24 cellular contexts compared by ENCODE assay signal in genomic region chr19:5445667-5446066, GRCh38. TPM values are rescaled to one million over a fixed set of nuclear protein-coding genes. Genes with fewer than 3 reads are reported as not detected.
DNase-seq lines count a peak whose midpoint lies in the region; ATAC-seq, FAIRE-seq and TF ChIP-seq lines count a peak whose summit lies in the region.
"Had no signal": no experiment of that assay in that cellular context is flagged by ENCODE, and none has a peak within 500 bp of the region (broad histone marks: within the 10 kb centered on the region; RNA-seq: fewer than 3 reads in every experiment).

No MANE protein-coding gene starts in this region.

- H3K9me3 Mint-ChIP-seq in Caco-2 (ENCODE audit: unreplicated experiment) = no peaks in the 10 kb centered on the region
- H3K9me3 Mint-ChIP-seq: dendritic cell treated with granulocyte-macrophage colony-stimulating factor and Interleukin-4, amounts not matched to agents 40 ng/mL and 50 ng/mL, for 4 days had no signal

- H3K27me3 ChIP-seq in SK-N-SH (ENCODE audit: insufficient read depth) (peaks cover 35% of the 10 kb centered on the region), Caco-2 (replicated peaks; ENCODE audit: control insufficient read depth, insufficient read depth, low read length) (no peaks in the 10 kb centered on the region)

- H3K4me1 Mint-ChIP-seq in Caco-2 (ENCODE audit: low read depth, unreplicated experiment) = peaks cover 8% of the 10 kb centered on the region
- H3K4me1 Mint-ChIP-seq: CD4-positive, alpha-beta memory T cell had no signal

- H3F3A ChIP-seq in SK-N-SH (replicated peaks; ENCODE audit: insufficient read depth) = no peaks in the 10 kb centered on the region

- H2AFZ ChIP-seq in SK-N-SH (ENCODE audit: low read depth) = no peak overlapping the region

- H3K36me3 ChIP-seq in SK-N-SH (replicated peaks in 1 of 2; ENCODE audit: control insufficient read depth in 1 of 2, insufficient read depth in 2 of 2, low read length in 1 of 2) (no peaks in the 10 kb centered on the region), Caco-2 (ENCODE audit: control insufficient read depth, insufficient read depth, low read length) (no peaks in the 10 kb centered on the region)
- H3K36me3 ChIP-seq: gastroesophageal sphincter, spleen, uterus had no signal

- no peak for TF ChIP-seq RAD21 in SK-N-SH (IDR thresholded peaks at IDR 0.05; ENCODE audit: low read length)

- no peak for ATAC-seq in SK-N-SH treated with all-trans-retinoic acid at 6 μM for 48 hours
- ATAC-seq: gastroesophageal sphincter, left colon had no signal

- DNase-seq in SK-N-SH (no peak), HK-2 (ENCODE audit: unreplicated experiment) (peak; percentile 34), astrocyte of the hippocampus (ENCODE audit: low read depth, low spot score) (peak; percentile 19), myocyte (ENCODE audit: low read depth) (peak; percentile 14), hepatic stellate cell (ENCODE audit: low spot score) (no peak), urothelium cell line (ENCODE audit: low spot score) (no peak), Caco-2 (no peak)
- DNase-seq: activated CD4-positive, alpha-beta T cell treated with anti-CD3 and anti-CD28 coated beads for 4 hours; CD4-positive, alpha-beta memory T cell; DND-41; left colon; midbrain; NCI-H1436; NK-92 treated with Interleukin-12 subunit alpha and Interleukin-12 subunit beta, amount 100 ng/mL, for 24 hours; spleen; stimulated activated CD4-positive, alpha-beta T cell treated with anti-CD3 and anti-CD28 coated beads, Interleukin-4, amount 100 ng/mL, for 4 hours; SW 1271; uterus had no signal

- TF ChIP-seq CTCF in SK-N-SH (IDR thresholded peaks at IDR 0.05) = no peak
- no peak for TF ChIP-seq CTCF in Caco-2 (IDR thresholded peaks at IDR 0.05; ENCODE audit: insufficient read depth in 1 of 2, low read depth in 1 of 2, low read length in 1 of 2, severe bottlenecking in 1 of 2, unreplicated experiment in 1 of 2)

- intact Hi-C loops in Caco-2 (cut with micrococcal nuclease; ENCODE audit: unreplicated experiment) = no loop called here

- no peak overlapping the region for H3K4me3 Mint-ChIP-seq in Caco-2 (ENCODE audit: unreplicated experiment)
- H3K4me3 Mint-ChIP-seq: CD4-positive, alpha-beta memory T cell; dendritic cell treated with granulocyte-macrophage colony-stimulating factor and Interleukin-4, amounts not matched to agents 40 ng/mL and 50 ng/mL, for 4 days had no signal

- H3K27me3 Mint-ChIP-seq in Caco-2 (ENCODE audit: insufficient read depth, unreplicated experiment) = no peaks in the 10 kb centered on the region

- no TSS peak for BruUV-seq in Caco-2 (replicated peaks; lab: Mats Ljungman, UMichigan)

- no peak overlapping the region for H3K27ac Mint-ChIP-seq in Caco-2 (ENCODE audit: unreplicated experiment)
- H3K27ac Mint-ChIP-seq: CD4-positive, alpha-beta memory T cell; dendritic cell treated with granulocyte-macrophage colony-stimulating factor and Interleukin-4, amounts not matched to agents 40 ng/mL and 50 ng/mL, for 4 days had no signal

- no peaks in the 10 kb centered on the region for H4K20me1 ChIP-seq in SK-N-SH (ENCODE audit: insufficient read depth)

- POLR2A ChIA-PET in SK-N-SH (lab: Yijun Ruan, JAX) (no interaction called here), Caco-2 (lab: Charles Lee) (no interaction called here)

- no peak overlapping the region for H3K9ac ChIP-seq in SK-N-SH

- no peak for TF ChIP-seq EP300 in SK-N-SH (IDR thresholded peaks at IDR 0.05; ENCODE audit: borderline replicate concordance in 1 of 2, low read depth in 1 of 2, low read length in 1 of 2)

- CTCF ChIA-PET in SK-N-SH (lab: Yijun Ruan, JAX) = no interaction called here
- CTCF ChIA-PET in Caco-2 (lab: Charles Lee) = no interaction called here

- no peak overlapping the region for H3K4me3 ChIP-seq in SK-N-SH (ENCODE audit: low read depth in 2 of 2, low read length in 1 of 2)
- no peak overlapping the region for H3K4me3 ChIP-seq in Caco-2 (ENCODE audit: low read depth, low read length)
- H3K4me3 ChIP-seq: gastroesophageal sphincter, spleen, uterus had no signal

- H3K79me2 ChIP-seq in SK-N-SH (ENCODE audit: insufficient read depth) = no peaks in the 10 kb centered on the region

- no peak overlapping the region for H3K27ac ChIP-seq in SK-N-SH (ENCODE audit: low read depth in 2 of 2, low read length in 1 of 2)
- H3K27ac ChIP-seq: gastroesophageal sphincter, spleen, uterus had no signal

- 41% methylated on average over 3 of the region's 3 CpGs for WGBS in SK-N-SH (ENCODE audit: low lambda C conversion rate)

- H3K9me3 ChIP-seq in SK-N-SH (no peaks in the 10 kb centered on the region), Caco-2 (no peaks in the 10 kb centered on the region)
- H3K9me3 ChIP-seq: gastroesophageal sphincter, spleen, uterus had no signal

- no peak for FAIRE-seq in urothelium cell line (lab: Jason Lieb, UNC)
- FAIRE-seq: TTC549 had no signal

- H3K9me2 ChIP-seq in SK-N-SH = no peaks in the 10 kb centered on the region

- no peaks in the 10 kb centered on the region for H3K4me1 ChIP-seq in SK-N-SH (ENCODE audit: control insufficient read depth in 1 of 2, insufficient read depth in 2 of 2, low read depth in 1 of 2, low read length in 1 of 2)
- no peaks in the 10 kb centered on the region for H3K4me1 ChIP-seq in Caco-2
- H3K4me1 ChIP-seq: gastroesophageal sphincter, spleen, uterus had no signal

- no peaks in the 10 kb centered on the region for H3K36me3 Mint-ChIP-seq in Caco-2 (ENCODE audit: insufficient read depth, unreplicated experiment)
- H3K36me3 Mint-ChIP-seq: CD4-positive, alpha-beta memory T cell had no signal

- no peak overlapping the region for H3K4me2 ChIP-seq in SK-N-SH

TF ChIP-seq in SK-N-SH treated with all-trans-retinoic acid at 6 μM for 48 hours, 23 proteins besides CTCF, POLR2A, EP300 and RAD21:
- TF ChIP-seq TCF4 (CRISPR knock-in tag; IDR thresholded peaks at IDR 0.05; ENCODE audit: borderline replicate concordance) (no peak), ZNF70 (CRISPR knock-in tag; IDR thresholded peaks at IDR 0.05) (peak; percentile 100)
TF ChIP-seq in SK-N-SH treated with all-trans-retinoic acid at 6 μM for 48 hours: peak in this region for 1.

TF ChIP-seq in SK-N-SH, 30 proteins besides CTCF, POLR2A, EP300 and RAD21:
- TF ChIP-seq TAF1 (IDR thresholded peaks at IDR 0.05; ENCODE audit: borderline replicate concordance, low read depth, low read length) (no peak), GATA2 (CRISPR knock-in tag; IDR thresholded peaks at IDR 0.05) (no peak), USF2 (IDR thresholded peaks at IDR 0.05; ENCODE audit: borderline replicate concordance, low read depth, low read length) (no peak), NRF1 (IDR thresholded peaks at IDR 0.05; ENCODE audit: low read depth, low read length) (no peak)
TF ChIP-seq in SK-N-SH: peak in this region for 0.

RNA-seq across cellular contexts. Expression of gene ZNRF4, which starts 9.6 kb away (rescaled TPM):
- not detected in 2 replicates for polyA plus RNA-seq in SK-N-SH (2012; rRNA removed)
- polyA plus RNA-seq in SK-N-SH (2012; cell fraction: cytosol; rRNA removed) = not detected in 2 replicates
- polyA plus RNA-seq in SK-N-SH (2012; cell fraction: nucleus; rRNA removed) = not detected in 2 replicates
- total RNA-seq in myocyte (not detected in 2 replicates), Caco-2 (2022) (not detected in 2 replicates)
- polyA plus RNA-seq in myocyte (2012) = not detected
- total RNA-seq: CD4-positive, alpha-beta memory T cell; epithelial cell of proximal tubule; gastroesophageal sphincter; left colon; spleen; uterus had no signal
- polyA plus RNA-seq: CD4-positive, alpha-beta memory T cell; neural cell; spleen had no signal

Comparison
In these comparisons a context has a peak if more than half of its experiments do, and no peak if none do; other contexts are left out.
1. DNase-seq: peak in HK-2 (single experiment), astrocyte of the hippocampus (single experiment) and myocyte (single experiment); none in SK-N-SH (single experiment), hepatic stellate cell (single experiment), urothelium cell line (single experiment) and Caco-2 (0 of 2).